8 cellular contexts compared by ENCODE assay signal in genomic region chrX:12999422-12999821, GRCh38. TPM values are rescaled to one million over a fixed set of nuclear protein-coding genes. Genes with fewer than 3 reads are reported as not detected.
DNase-seq lines count a peak whose midpoint lies in the region; ATAC-seq, FAIRE-seq and TF ChIP-seq lines count a peak whose summit lies in the region.

No MANE protein-coding gene starts in this region.

- peaks cover 16 to 69% (median 27%) of the 10 kb centered on the region in 4 donors for H3K4me1 Mint-ChIP-seq in CD4-positive, CD25-positive, alpha-beta regulatory T cell
- H3K4me1 Mint-ChIP-seq in HFFc6 (ENCODE audit: low read depth): peaks cover 15% of the 10 kb centered on the region

- no peaks in the 10 kb centered on the region for H3K23me2 ChIP-seq in H1 (ENCODE audit: low read depth, low read length)

- peak; percentile 88 for FAIRE-seq in H1 (lab: Jason Lieb, UNC)

- BruUV-seq in OCI-LY7 (replicated peaks; lab: Mats Ljungman, UMichigan): no TSS peak

- no peaks in the 10 kb centered on the region for H3K36me3 Mint-ChIP-seq in CD4-positive, CD25-positive, alpha-beta regulatory T cell
- H3K36me3 Mint-ChIP-seq in HFFc6 (ENCODE audit: low read depth): no peaks in the 10 kb centered on the region

- H3K4me2 ChIP-seq in OCI-LY7 (ENCODE audit: low read length): peak overlapping the region; percentile 96
- H3K4me2 ChIP-seq in H1 (ENCODE audit: insufficient read depth in 1 of 2, low read depth in 2 of 2, low read length in 2 of 2): no peak overlapping the region; a peak in 1 of 4 replicates

- H2BK12ac ChIP-seq in H1 (ENCODE audit: low read depth, low read length): no peak overlapping the region

- H3K14ac ChIP-seq in H1 (ENCODE audit: insufficient read length): no peak overlapping the region

- H3K4ac ChIP-seq in H1 (replicated peaks; ENCODE audit: insufficient read length, low read depth, low read length): no peak overlapping the region

- H3K36me3 ChIP-seq in CD4-positive, CD25-positive, alpha-beta regulatory T cell (ENCODE audit: control insufficient read depth, insufficient read depth, low read length): no peaks in the 10 kb centered on the region
- no peaks in the 10 kb centered on the region for H3K36me3 ChIP-seq in OCI-LY7 (ENCODE audit: insufficient read depth, low read length)
- H3K36me3 ChIP-seq in H1 (ENCODE audit: control insufficient read depth in 2 of 4, insufficient read depth in 4 of 4, low read length in 3 of 4): no peaks in the 10 kb centered on the region

- H2BK120ac ChIP-seq in H1 (replicated peaks; ENCODE audit: low read depth, low read length): no peak overlapping the region

- intact Hi-C loops in OCI-LY7 (cut with micrococcal nuclease; ENCODE audit: unreplicated experiment): no loop called here

- no peak overlapping the region for H3K56ac ChIP-seq in H1 (replicated peaks; ENCODE audit: insufficient read length, low read depth, low read length)

- no peaks in the 10 kb centered on the region for H3K79me2 ChIP-seq in OCI-LY7 (ENCODE audit: insufficient read depth, low read depth, low read length)
- H3K79me2 ChIP-seq in H1 (ENCODE audit: control insufficient read depth in 1 of 2, insufficient read depth in 2 of 2, low read length in 2 of 2): no peaks in the 10 kb centered on the region

- H3K4me3 Mint-ChIP-seq in CD4-positive, CD25-positive, alpha-beta regulatory T cell: peak overlapping the region; percentile 55 to 84 (median 79)
- H3K4me3 Mint-ChIP-seq in HFFc6: no peak overlapping the region

- TF ChIP-seq CTCF in OCI-LY7 (conservative IDR thresholded peaks at IDR 0.05; ENCODE audit: low read length) (no peak), H1 (IDR thresholded peaks at IDR 0.05; ENCODE audit: control extremely low read depth in 1 of 3, insufficient read depth in 1 of 3, low read depth in 1 of 3, low read length in 3 of 3) (no peak), HFFc6 (IDR thresholded peaks at IDR 0.05) (no peak)

- DNase-seq in CD4-positive, CD25-positive, alpha-beta regulatory T cell: peak; percentile 11 to 77 (median 55)
- DNase-seq in OCI-LY7 (ENCODE audit: low spot score) (peak; percentile 62), H1 (ENCODE audit: low read depth in 1 of 2, low spot score in 2 of 2) (no peak), Kasumi-1 (lab: John Stamatoyannopoulos, UW) (no peak), HFFc6 (no peak), HUDEP-2 (lab: John Stamatoyannopoulos, UW; ENCODE audit: unreplicated experiment in 76 of 76) (no peak), iPS-NIHi11 (ENCODE audit: low spot score) (no peak)

- POLR2A ChIA-PET in OCI-LY7 (lab: Charles Lee) (interaction anchor here (0.9 to 4.9 kb wide), 5 partner anchors 20 to 88 kb away, joined by 3 to 35 read pairs (median 5); no protein-coding TSS in a partner anchor), H1 (lab: Charles Lee; ENCODE audit: partially characterized antibody) (interaction anchor here (0.8 to 3.7 kb wide), 4 partner anchors 20 to 25 kb away, joined by 5 to 10 read pairs (median 8); no protein-coding TSS in a partner anchor)

- no peaks in the 10 kb centered on the region for H3K9me3 ChIP-seq in CD4-positive, CD25-positive, alpha-beta regulatory T cell (ENCODE audit: control insufficient read depth in 2 of 2, low read length in 2 of 2)
- H3K9me3 ChIP-seq in OCI-LY7 (ENCODE audit: low read length) (no peaks in the 10 kb centered on the region), H1 (ENCODE audit: insufficient read depth in 2 of 2, low read depth in 1 of 2, low read length in 1 of 2) (no peaks in the 10 kb centered on the region)

- no peak overlapping the region for H4K8ac ChIP-seq in H1 (ENCODE audit: extremely low read depth, insufficient read depth, low read length)

- H2AK5ac ChIP-seq in H1 (ENCODE audit: low read depth, low read length): no peak overlapping the region

- no peak overlapping the region for H4K91ac ChIP-seq in H1 (replicated peaks; ENCODE audit: insufficient read length, low read length)

- no peak overlapping the region for H3K9ac ChIP-seq in H1 (replicated peaks in 1 of 4; ENCODE audit: extremely low read depth in 1 of 4, low read depth in 3 of 4, low read length in 3 of 4)

- no peaks in the 10 kb centered on the region for H3K27me3 ChIP-seq in CD4-positive, CD25-positive, alpha-beta regulatory T cell (ENCODE audit: control insufficient read depth, insufficient read depth, low read length)
- H3K27me3 ChIP-seq in H1 (replicated peaks in 1 of 4; ENCODE audit: control insufficient read depth in 3 of 4, extremely low read depth in 1 of 4, insufficient read depth in 3 of 4, low read length in 3 of 4): no peaks in the 10 kb centered on the region

- H3K9me2 ChIP-seq in OCI-LY7 (ENCODE audit: insufficient read depth, low read length): no peaks in the 10 kb centered on the region

- no peak overlapping the region for H3K23ac ChIP-seq in H1 (ENCODE audit: insufficient read length)

- no peak for TF ChIP-seq EP300 in H1 (IDR thresholded peaks at IDR 0.05; ENCODE audit: borderline replicate concordance in 1 of 2, low read depth in 2 of 2, low read length in 2 of 2)

- ATAC-seq in CD4-positive, CD25-positive, alpha-beta regulatory T cell (ENCODE audit: low read depth in 2 of 2): peak; percentile 52 to 61
- peak; percentile 49 for ATAC-seq in GM21367 (IDR thresholded peaks at IDR 0.05; ENCODE audit: unreplicated experiment)

- H2BK5ac ChIP-seq in H1 (ENCODE audit: low read depth, low read length): no peak overlapping the region

- peak overlapping the region; percentile 88 to 99 (median 94) for H3K27ac Mint-ChIP-seq in CD4-positive, CD25-positive, alpha-beta regulatory T cell
- no peak overlapping the region for H3K27ac Mint-ChIP-seq in HFFc6

- no peak overlapping the region for H3K18ac ChIP-seq in H1 (ENCODE audit: extremely low read depth, low read length)

- peak overlapping the region; percentile 81 for H3K27ac ChIP-seq in CD4-positive, CD25-positive, alpha-beta regulatory T cell (ENCODE audit: insufficient read depth, low read length, poor library complexity, severe bottlenecking)
- H3K27ac ChIP-seq in OCI-LY7 (ENCODE audit: low read depth, low read length, poor library complexity, severe bottlenecking) (peak overlapping the region; percentile 83), H1 (ENCODE audit: low read depth, low read length) (no peak overlapping the region)

- no peak overlapping the region for H2BK20ac ChIP-seq in H1 (ENCODE audit: low read length)

- H3K4me3 ChIP-seq in CD4-positive, CD25-positive, alpha-beta regulatory T cell (ENCODE audit: low read depth, low read length): peak overlapping the region; percentile 79
- peak overlapping the region; percentile 62 for H3K4me3 ChIP-seq in OCI-LY7 (ENCODE audit: low read depth, low read length, poor library complexity, severe bottlenecking)
- H3K4me3 ChIP-seq in H1 (ENCODE audit: extremely low read depth in 1 of 4, insufficient read depth in 2 of 4, low read depth in 3 of 4, low read length in 4 of 4): no peak overlapping the region

- 33% methylated on average over 9 of the region's 9 CpGs; no CpG with 5 or more reads in 1 of the 2 experiments for WGBS in H1 (ENCODE audit: extremely low coverage in 1 of 2, insufficient coverage in 1 of 2, insufficient read length in 1 of 2, insufficient replicate concordance in 2 of 2, low coverage in 1 of 2, low lambda C conversion rate in 2 of 2, missing lambda C conversion rate in 1 of 2), 2 experiments

- peaks cover 64% of the 10 kb centered on the region for H3K4me1 ChIP-seq in CD4-positive, CD25-positive, alpha-beta regulatory T cell (ENCODE audit: control insufficient read depth, insufficient read depth, low read length, poor library complexity, severe bottlenecking)
- H3K4me1 ChIP-seq in OCI-LY7 (ENCODE audit: insufficient read depth, low read length, poor library complexity, severe bottlenecking): peaks cover 55% of the 10 kb centered on the region
- H3K4me1 ChIP-seq in H1 (replicated peaks in 1 of 4; ENCODE audit: control insufficient read depth in 3 of 4, insufficient read depth in 4 of 4, low read length in 3 of 4): peaks cover 0 to 7% (median 0%) of the 10 kb centered on the region in 4 experiments; a peak in 3 of 7 replicates

- H3K27me3 Mint-ChIP-seq in CD4-positive, CD25-positive, alpha-beta regulatory T cell: no peaks in the 10 kb centered on the region
- no peaks in the 10 kb centered on the region; the same call in 1 of the 2 replicates for H3K27me3 Mint-ChIP-seq in HFFc6 (ENCODE audit: insufficient read depth)

- TF ChIP-seq RAD21 in H1 (IDR thresholded peaks at IDR 0.05 in 1 of 2, conservative IDR thresholded peaks at IDR 0.05 in 1 of 2; ENCODE audit: low read depth in 2 of 2, low read length in 2 of 2): no peak

- H2AFZ ChIP-seq in OCI-LY7 (ENCODE audit: low read length) (peak overlapping the region; percentile 38; the same call in 1 of the 2 replicates), H1 (ENCODE audit: low read length) (no peak overlapping the region)

- no peak overlapping the region for H4K5ac ChIP-seq in H1 (ENCODE audit: insufficient read length, low read depth, low read length)

- TF ChIP-seq POLR2A in H1 (IDR thresholded peaks at IDR 0.05; ENCODE audit: control extremely low read depth in 1 of 2, low read depth in 2 of 2, low read length in 2 of 2): no peak

- no peaks in the 10 kb centered on the region for H3K79me1 ChIP-seq in H1 (ENCODE audit: low read depth, low read length)

- H4K20me1 ChIP-seq in OCI-LY7 (ENCODE audit: insufficient read depth, low read length) (no peaks in the 10 kb centered on the region), H1 (replicated peaks in 1 of 2; ENCODE audit: control insufficient read depth in 1 of 2, insufficient read depth in 2 of 2, low read length in 2 of 2) (no peaks in the 10 kb centered on the region)

- H2BK15ac ChIP-seq in H1 (ENCODE audit: low read length): no peak overlapping the region

- CTCF ChIA-PET in OCI-LY7 (lab: Charles Lee; ENCODE audit: unreplicated experiment) (no interaction called here), H1 (lab: Charles Lee; ENCODE audit: partially characterized antibody) (no interaction called here)

- no peaks in the 10 kb centered on the region for H3K9me3 Mint-ChIP-seq in CD4-positive, CD25-positive, alpha-beta regulatory T cell
- H3K9me3 Mint-ChIP-seq in HFFc6: no peaks in the 10 kb centered on the region

RNA-seq across cellular contexts. Expression of gene TMSB4X, which starts 24.5 kb away (rescaled TPM):
- total RNA-seq in CD4-positive, CD25-positive, alpha-beta regulatory T cell: 6,725 TPM
- polyA plus RNA-seq in CD4-positive, CD25-positive, alpha-beta regulatory T cell: over 10,000 TPM; 30,486 to 36,942 (median 35,671) TPM
- total RNA-seq in OCI-LY7 (2014; rRNA removed; shearing (Covaris generic)): 1,355 and 1,476 TPM in 2 replicates
- total RNA-seq in OCI-LY7 (2022): 1,524 and 1,540 TPM in 2 replicates
- 2,063 and 2,127 TPM in 2 replicates for total RNA-seq in H1 (2021; fragmentation: NEBNext Ultra II Directional; extraction: Animal tissue kit (Norgen Biotek cat#: 25700))
- 898 and 2,112 TPM in 2 replicates for polyA plus RNA-seq in H1 (2011; rRNA removed)
- polyA plus RNA-seq in H1 (2011; cell fraction: cytosol; rRNA removed): 2,037 TPM
- polyA plus RNA-seq in H1 (2011; cell fraction: nucleus; rRNA removed): 1,449 TPM
- polyA plus RNA-seq in H1 (2012, experiment 1 of 2): 3,988 to 5,303 TPM (median 4,778 TPM) in 4 replicates
- 2,070 TPM for polyA plus RNA-seq in H1 (2012, experiment 2 of 2)
- 2,940 TPM for polyA plus RNA-seq in H1 (2013, experiment 1 of 2)
- 3,080 TPM for polyA plus RNA-seq in H1 (2013, experiment 2 of 2)
- polyA minus RNA-seq in H1 (2011; rRNA and poly(A)+ RNA removed): 1,070 and 1,196 TPM in 2 replicates
- polyA minus RNA-seq in H1 (2011; cell fraction: cytosol; rRNA and poly(A)+ RNA removed): 423 TPM
- 584 TPM for polyA minus RNA-seq in H1 (2011; cell fraction: nucleus; rRNA and poly(A)+ RNA removed)
- total RNA-seq in HFFc6 (2021; fragmentation: NEBNext Ultra II Directional; extraction: Animal tissue kit (Norgen Biotek cat#: 25700)): 1,000 to 10,000 TPM; 2,364 to 3,067 (median 2,845) TPM

RNA-seq across cellular contexts. Expression of gene FAM9C, which starts 45.0 kb away (rescaled TPM):
- total RNA-seq in CD4-positive, CD25-positive, alpha-beta regulatory T cell: not detected
- not detected for polyA plus RNA-seq in CD4-positive, CD25-positive, alpha-beta regulatory T cell
- 0.13 TPM in 1 of 2 replicates, not detected in the other for total RNA-seq in OCI-LY7 (2014; rRNA removed; shearing (Covaris generic))
- not detected in 2 replicates for total RNA-seq in OCI-LY7 (2022)
- total RNA-seq in H1 (2021; fragmentation: NEBNext Ultra II Directional; extraction: Animal tissue kit (Norgen Biotek cat#: 25700)): not detected in 2 replicates
- polyA plus RNA-seq in H1 (2011; rRNA removed): 0.03 TPM in 1 of 2 replicates, not detected in the other
- polyA plus RNA-seq in H1 (2011; cell fraction: cytosol; rRNA removed): 0.03 TPM
- polyA plus RNA-seq in H1 (2011; cell fraction: nucleus; rRNA removed): 0.04 TPM
- polyA plus RNA-seq in H1 (2012, experiment 1 of 2): not detected in 4 replicates
- polyA plus RNA-seq in H1 (2012, experiment 2 of 2): not detected
- polyA plus RNA-seq in H1 (2013, experiment 1 of 2): 0.02 TPM
- under 0.01 TPM for polyA plus RNA-seq in H1 (2013, experiment 2 of 2)
- not detected in 2 replicates for polyA minus RNA-seq in H1 (2011; rRNA and poly(A)+ RNA removed)
- not detected for polyA minus RNA-seq in H1 (2011; cell fraction: cytosol; rRNA and poly(A)+ RNA removed)
- polyA minus RNA-seq in H1 (2011; cell fraction: nucleus; rRNA and poly(A)+ RNA removed): 0.30 TPM
- not detected for total RNA-seq in HFFc6 (2021; fragmentation: NEBNext Ultra II Directional; extraction: Animal tissue kit (Norgen Biotek cat#: 25700))

Comparison
In these comparisons a context has a peak if more than half of its experiments do, and no peak if none do; other contexts are left out.
1. DNase-seq: peak in CD4-positive, CD25-positive, alpha-beta regulatory T cell (3 of 3) and OCI-LY7 (single experiment); none in H1 (0 of 2), Kasumi-1 (0 of 2), HFFc6 (single experiment), HUDEP-2 (0 of 76) and iPS-NIHi11 (single experiment).
2. H3K4me3 ChIP-seq: peak in CD4-positive, CD25-positive, alpha-beta regulatory T cell (single experiment) and OCI-LY7 (single experiment); none in H1 (0 of 4).